8 cellular contexts compared by ENCODE assay signal in genomic region chr13:113209336-113209879, GRCh38. TPM values are rescaled to one million over a fixed set of nuclear protein-coding genes. Genes with fewer than 3 reads are reported as not detected.
DNase-seq lines count a peak whose midpoint lies in the region; ATAC-seq and TF ChIP-seq lines count a peak whose summit lies in the region.

TSS of gene CUL4A (plus strand) at chr13:113209613. CDS start at chr13:113209628, 15 bp downstream.

- CTCF ChIA-PET in activated CD4-positive, alpha-beta memory T cell treated with anti-CD3 and anti-CD28 coated beads, Interleukin-2, amount 10 ng/mL, durations not matched to agents 7 days and 5 days (lab: Charles Lee) = interaction anchor here (0.8 to 1.4 kb wide), 7 partner anchors 9 to 267 kb away, joined by 3 to 4 read pairs (median 3); no protein-coding TSS in a partner anchor

- peak; percentile 7 for ATAC-seq in HG03060 (IDR thresholded peaks at IDR 0.05; ENCODE audit: low read depth, unreplicated experiment)

- POLR2A ChIA-PET in activated CD4-positive, alpha-beta memory T cell treated with anti-CD3 and anti-CD28 coated beads, Interleukin-2, amount 10 ng/mL, durations not matched to agents 7 days and 5 days (lab: Charles Lee) = interaction anchor here (0.7 to 4.5 kb wide), 26 partner anchors 9 to 621 kb away, joined by 3 to 77 read pairs (median 6); partner anchors contain the start of genes DCUN1D2, LAMP1 and MCF2L

- peak; percentile 26 for TF ChIP-seq POLR2A in GM18526 (IDR thresholded peaks at IDR 0.05; ENCODE audit: extremely low read depth, insufficient read length)

- H3K27ac Mint-ChIP-seq in activated CD4-positive, alpha-beta memory T cell treated with anti-CD3 and anti-CD28 coated beads, Interleukin-2, amount 10 ng/mL, durations not matched to agents 7 days and 5 days = peak within 1 kb of the TSS; percentile 89

- peaks cover 50% of the 10 kb centered on the region for H3K36me3 Mint-ChIP-seq in activated CD4-positive, alpha-beta memory T cell treated with anti-CD3 and anti-CD28 coated beads, Interleukin-2, amount 10 ng/mL, durations not matched to agents 7 days and 5 days (ENCODE audit: low read depth)

- peaks cover 67% of the 10 kb centered on the region for H3K4me1 Mint-ChIP-seq in activated CD4-positive, alpha-beta memory T cell treated with anti-CD3 and anti-CD28 coated beads, Interleukin-2, amount 10 ng/mL, durations not matched to agents 7 days and 5 days

- peaks cover 2% of the 10 kb centered on the region for H3K9me3 Mint-ChIP-seq in activated CD4-positive, alpha-beta memory T cell treated with anti-CD3 and anti-CD28 coated beads, Interleukin-2, amount 10 ng/mL, durations not matched to agents 7 days and 5 days

- H3K4me3 Mint-ChIP-seq in activated CD4-positive, alpha-beta memory T cell treated with anti-CD3 and anti-CD28 coated beads, Interleukin-2, amount 10 ng/mL, durations not matched to agents 7 days and 5 days = peak within 1 kb of the TSS; percentile 92

- peak; percentile 81 for DNase-seq in AG08395 (ENCODE audit: low spot score)
- DNase-seq in NCI-H345 (lab: John Stamatoyannopoulos, UW) = peak; percentile 82
- peak; percentile 82 for DNase-seq in activated CD4-positive, alpha-beta memory T cell treated with anti-CD3 and anti-CD28 coated beads, Interleukin-2, amount 10 ng/mL, durations not matched to agents 7 days and 5 days
- peak; percentile 54 for DNase-seq in effector CD4-positive, alpha-beta T cell
- peak; percentile 70 to 72 for DNase-seq in lung microvascular endothelial cell (ENCODE audit: low read depth in 2 of 2)
- peak; percentile 42 for DNase-seq in stimulated activated CD8-positive, alpha-beta memory T cell treated with anti-CD3 and anti-CD28 coated beads, Interleukin-12 subunit alpha, Interleukin-12 subunit beta, amount 100 ng/mL, for 1 hour (ENCODE audit: low read depth)

- H3K27me3 Mint-ChIP-seq in activated CD4-positive, alpha-beta memory T cell treated with anti-CD3 and anti-CD28 coated beads, Interleukin-2, amount 10 ng/mL, durations not matched to agents 7 days and 5 days = no peaks in the 10 kb centered on the region

RNA-seq across cellular contexts. Expression of gene CUL4A, which starts in this region (rescaled TPM):
- 10 to 100 TPM; 67.2 to 68.8 TPM for total RNA-seq in activated CD4-positive, alpha-beta memory T cell treated with anti-CD3 and anti-CD28 coated beads, Interleukin-2, amount 10 ng/mL, durations not matched to agents 7 days and 5 days
- total RNA-seq in lung microvascular endothelial cell = 62.1 and 79.4 TPM in 2 replicates

Comparison
In these comparisons a context has a peak if more than half of its experiments do, and no peak if none do; other contexts are left out.
1. Peak in every context shown above with its lines: DNase-seq and ATAC-seq.